Comparison of ENCODE assay signal across 10 cellular contexts in the genomic region with DNA sequence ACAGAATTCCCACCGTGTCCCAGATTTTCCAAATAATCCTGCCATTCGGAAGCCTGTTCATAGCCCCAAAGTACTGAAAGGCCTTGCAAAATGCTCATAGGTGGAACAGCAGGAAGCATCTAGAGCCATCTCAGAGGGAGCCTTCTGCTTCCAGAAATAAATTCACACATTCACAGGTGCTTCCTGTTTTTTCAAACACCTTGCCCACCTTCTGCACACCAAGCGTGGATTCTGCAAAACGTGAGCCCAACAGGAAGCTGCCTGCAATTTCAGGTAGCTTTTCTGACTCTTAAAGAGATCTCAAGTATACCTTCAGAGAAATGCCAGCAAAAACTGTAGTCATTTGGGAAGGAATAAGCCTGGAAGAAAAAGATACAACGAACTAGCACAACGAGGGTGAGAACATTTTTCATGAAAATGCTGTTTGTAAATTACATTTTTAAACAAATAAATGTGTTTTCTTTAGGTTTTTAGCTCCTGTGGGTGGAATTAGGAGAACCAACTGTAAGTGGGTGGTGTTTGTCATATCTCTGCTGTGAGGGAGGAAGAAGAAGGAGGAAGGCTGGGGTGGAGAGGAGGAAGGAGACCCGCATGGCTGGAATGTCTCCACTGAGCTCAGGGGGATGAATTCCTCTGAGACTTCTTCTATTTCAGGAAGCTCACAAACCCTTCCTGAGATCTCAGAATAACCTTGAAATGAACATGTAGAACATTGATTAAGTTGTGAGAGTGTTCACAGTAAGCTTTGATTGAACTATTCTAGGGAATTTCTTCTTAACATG.
DNase-seq lines count a peak whose midpoint lies in the region; ATAC-seq and TF ChIP-seq lines count a peak whose summit lies in the region.
"Had no signal": no experiment of that assay in that cellular context is flagged by ENCODE, and none has a peak within 500 bp of the region (broad histone marks: within the 10 kb centered on the region; RNA-seq: fewer than 3 reads in every experiment).

IFNG-AS1 (plus strand) TSS at position 264 of the 782 bp plus-strand sequence.

- H3K4me1 ChIP-seq in effector memory CD4-positive, alpha-beta T cell (ENCODE audit: control insufficient read depth, insufficient read depth, low read length, poor library complexity, severe bottlenecking): peaks cover 10% of the 10 kb centered on the region
- H3K4me1 ChIP-seq: upper lobe of right lung had no signal

- no peak for TF ChIP-seq CTCF in coronary artery (IDR thresholded peaks at IDR 0.05)

- H3K36me3 ChIP-seq in effector memory CD4-positive, alpha-beta T cell (ENCODE audit: control insufficient read depth, insufficient read depth, low read length): no peaks in the 10 kb centered on the region
- H3K36me3 ChIP-seq: upper lobe of right lung had no signal

- no peaks in the 10 kb centered on the region for H3K9me3 ChIP-seq in effector memory CD4-positive, alpha-beta T cell (ENCODE audit: control insufficient read depth, low read length)
- H3K9me3 ChIP-seq: upper lobe of right lung had no signal

- no peaks in the 10 kb centered on the region for H3K27me3 ChIP-seq in effector memory CD4-positive, alpha-beta T cell (replicated peaks; ENCODE audit: control insufficient read depth, insufficient read depth, low read length, poor library complexity, severe bottlenecking)
- H3K27me3 ChIP-seq: upper lobe of right lung had no signal

- ATAC-seq in GM18505 (IDR thresholded peaks at IDR 0.05; ENCODE audit: unreplicated experiment) (no peak), GM21390 (IDR thresholded peaks at IDR 0.05; ENCODE audit: unreplicated experiment) (peak; percentile 50), HG03565 (IDR thresholded peaks at IDR 0.05; ENCODE audit: unreplicated experiment) (peak; percentile 29)
- ATAC-seq: upper lobe of right lung had no signal

- TF ChIP-seq POLR2A in GM18505 (IDR thresholded peaks at IDR 0.05; ENCODE audit: borderline replicate concordance, extremely low read depth, insufficient read depth, insufficient read length): peak; percentile 35

- DNase-seq in effector memory CD4-positive, alpha-beta T cell: peak in 1 of 3 donors; percentile 7
- no peak for DNase-seq in coronary artery (ENCODE audit: low spot score)
- no peak for DNase-seq in stimulated activated CD4-positive, alpha-beta T cell treated with anti-CD3 and anti-CD28 coated beads, Interleukin-1b, Interleukin-23, amount 100 ng/mL, for 48 hours
- DNase-seq in NCI-H2196 (lab: John Stamatoyannopoulos, UW; ENCODE audit: unreplicated experiment): no peak
- no peak for DNase-seq in NCI-H446 treated with DMSO at 0.1 percent for 48 hours (lab: John Stamatoyannopoulos, UW)
- DNase-seq: NCI-H2029 treated with DMSO at 0.1 percent for 48 hours, upper lobe of right lung had no signal

- H3K4me3 ChIP-seq in effector memory CD4-positive, alpha-beta T cell (ENCODE audit: insufficient read depth, low read depth, low read length, poor library complexity, severe bottlenecking): no peak within 1 kb of the TSS
- no peak within 1 kb of the TSS for H3K4me3 ChIP-seq in coronary artery
- H3K4me3 ChIP-seq: upper lobe of right lung had no signal

- peak within 1 kb of the TSS; percentile 18 for H3K27ac ChIP-seq in effector memory CD4-positive, alpha-beta T cell (ENCODE audit: insufficient read depth, low read length, poor library complexity, severe bottlenecking)
- no peak within 1 kb of the TSS for H3K27ac ChIP-seq in coronary artery
- H3K27ac ChIP-seq: upper lobe of right lung had no signal
